In genomic region chr3:53888229-53888628, GRCh38 we compare ENCODE assay signal across 19 cellular contexts. TPM values are rescaled to one million over a fixed set of nuclear protein-coding genes. Genes with fewer than 3 reads are reported as not detected.
A peak's percentile ranks its signal among the peaks of the same experiment; 100 is the strongest.
DNase-seq lines count a peak whose midpoint lies in the region; TF ChIP-seq lines count a peak whose summit lies in the region.
"Had no signal": no experiment of that assay in that cellular context is flagged by ENCODE, and none has a peak within 500 bp of the region (broad histone marks: within the 10 kb centered on the region; RNA-seq: fewer than 3 reads in every experiment).

No MANE protein-coding gene starts in this region.

- TF ChIP-seq CTCF in MM.1S (IDR thresholded peaks at IDR 0.05; ENCODE audit: low read length) (no peak), neural crest cell (conservative IDR thresholded peaks at IDR 0.05) (no peak), osteoblast (IDR thresholded peaks at IDR 0.05; ENCODE audit: extremely low read depth, low read depth, low read length) (no peak)

- no peak overlapping the region for H3K27ac Mint-ChIP-seq in T-helper 2 cell treated with Interferon-gamma antibody and Interleukin-4, amounts not matched to agents 5 μg/mL and 100 μg/mL, for 36 hours
- no peak overlapping the region for H3K27ac Mint-ChIP-seq in activated T-helper 1 cell treated with anti-CD3 and anti-CD28 coated beads, Interleukin-12 subunit alpha, Interleukin-12 subunit beta, Interleukin-2, Interleukin-4 antibody, amounts not matched to agents 30 ng/mL and 10 ng/mL and 1 ng/mL, durations not matched to agents 14 hours and 24 hours and 36 hours
- H3K27ac Mint-ChIP-seq in neural crest cell (ENCODE audit: unreplicated experiment): no peak overlapping the region

- no peak for DNase-seq in T-helper 2 cell treated with Interferon-gamma antibody and Interleukin-4, amounts not matched to agents 5 μg/mL and 100 μg/mL, for 36 hours (ENCODE audit: low spot score)
- DNase-seq in T-helper 2 cell (no peak), MM.1S (no peak), neural crest cell (ENCODE audit: low read depth, low spot score) (no peak), osteoblast (ENCODE audit: insufficient read length, low spot score, missing footprints) (no peak), iPS-NIHi7 (ENCODE audit: extremely low spot score) (no peak), GDM1 (lab: John Stamatoyannopoulos, UW) (no peak)
- DNase-seq in activated T-helper 1 cell treated with anti-CD3 and anti-CD28 coated beads, Interleukin-12 subunit alpha, Interleukin-12 subunit beta, Interleukin-2, Interleukin-4 antibody, amounts not matched to agents 30 ng/mL and 10 ng/mL and 1 ng/mL, durations not matched to agents 14 hours and 24 hours and 36 hours (ENCODE audit: low spot score): no peak
- DNase-seq: AML-193, DMS79, KG1, NCI-H1048, NCI-H1436 treated with DMSO at 0.1 percent for 48 hours, NCI-H2029, NCI-H2171, NCI-H526, SJCRH30 had no signal

- no peak overlapping the region for H2AFZ ChIP-seq in MM.1S (ENCODE audit: low read length)
- H2AFZ ChIP-seq in osteoblast (ENCODE audit: low read length): no peak overlapping the region

- H3K9me2 ChIP-seq in MM.1S (replicated peaks; ENCODE audit: insufficient read depth, low read length): no peaks in the 10 kb centered on the region

- no peak overlapping the region for H3K9ac ChIP-seq in MM.1S (ENCODE audit: low read length)

- H3K27me3 ChIP-seq in MM.1S (replicated peaks; ENCODE audit: insufficient read depth, low read length) (no peaks in the 10 kb centered on the region), osteoblast (ENCODE audit: insufficient read depth, low read length) (no peaks in the 10 kb centered on the region)
- H3K27me3 ChIP-seq: SJCRH30 had no signal

- peaks cover 10% of the 10 kb centered on the region for H3K9me3 Mint-ChIP-seq in T-helper 2 cell treated with Interferon-gamma antibody and Interleukin-4, amounts not matched to agents 5 μg/mL and 100 μg/mL, for 36 hours
- H3K9me3 Mint-ChIP-seq in activated T-helper 1 cell treated with anti-CD3 and anti-CD28 coated beads, Interleukin-12 subunit alpha, Interleukin-12 subunit beta, Interleukin-2, Interleukin-4 antibody, amounts not matched to agents 30 ng/mL and 10 ng/mL and 1 ng/mL, durations not matched to agents 14 hours and 24 hours and 36 hours: no peaks in the 10 kb centered on the region
- peaks cover 4% of the 10 kb centered on the region for H3K9me3 Mint-ChIP-seq in neural crest cell

- peak overlapping the region; percentile 6 for H3K4me3 Mint-ChIP-seq in T-helper 2 cell treated with Interferon-gamma antibody and Interleukin-4, amounts not matched to agents 5 μg/mL and 100 μg/mL, for 36 hours
- H3K4me3 Mint-ChIP-seq in activated T-helper 1 cell treated with anti-CD3 and anti-CD28 coated beads, Interleukin-12 subunit alpha, Interleukin-12 subunit beta, Interleukin-2, Interleukin-4 antibody, amounts not matched to agents 30 ng/mL and 10 ng/mL and 1 ng/mL, durations not matched to agents 14 hours and 24 hours and 36 hours: peak overlapping the region; percentile 22
- H3K4me3 Mint-ChIP-seq in neural crest cell: peak overlapping the region; percentile 75

- H3K9me3 ChIP-seq in MM.1S (replicated peaks; ENCODE audit: insufficient read depth, low read length): no peaks in the 10 kb centered on the region
- H3K9me3 ChIP-seq in osteoblast (ENCODE audit: low read depth, low read length): no peaks in the 10 kb centered on the region
- H3K9me3 ChIP-seq: SJCRH30 had no signal

- intact Hi-C loops in activated T-helper 1 cell treated with anti-CD3 and anti-CD28 coated beads, Interleukin-12 subunit alpha, Interleukin-12 subunit beta, Interleukin-2, Interleukin-4 antibody, amounts not matched to agents 30 ng/mL and 10 ng/mL and 1 ng/mL, durations not matched to agents 14 hours and 24 hours and 36 hours (cut with micrococcal nuclease): no loop called here

- peaks cover 44% of the 10 kb centered on the region for H3K4me1 Mint-ChIP-seq in T-helper 2 cell treated with Interferon-gamma antibody and Interleukin-4, amounts not matched to agents 5 μg/mL and 100 μg/mL, for 36 hours (ENCODE audit: low read depth)
- H3K4me1 Mint-ChIP-seq in activated T-helper 1 cell treated with anti-CD3 and anti-CD28 coated beads, Interleukin-12 subunit alpha, Interleukin-12 subunit beta, Interleukin-2, Interleukin-4 antibody, amounts not matched to agents 30 ng/mL and 10 ng/mL and 1 ng/mL, durations not matched to agents 14 hours and 24 hours and 36 hours (ENCODE audit: low read depth): peaks cover 58% of the 10 kb centered on the region
- peaks cover 38% of the 10 kb centered on the region for H3K4me1 Mint-ChIP-seq in neural crest cell

- H4K20me1 ChIP-seq in MM.1S (ENCODE audit: insufficient read depth, low read length) (no peaks in the 10 kb centered on the region), osteoblast (ENCODE audit: insufficient read depth, low read length) (peaks cover 3% of the 10 kb centered on the region)

- H3K79me2 ChIP-seq in MM.1S (ENCODE audit: low read length) (peaks cover 52% of the 10 kb centered on the region), osteoblast (ENCODE audit: insufficient read depth, low read length) (peaks cover 43% of the 10 kb centered on the region)

- H3K27ac ChIP-seq in MM.1S (ENCODE audit: low read length): peak overlapping the region; percentile 73; the same call in 1 of the 2 replicates
- H3K27ac ChIP-seq in osteoblast (ENCODE audit: low read depth, low read length): no peak overlapping the region
- H3K27ac ChIP-seq: 22Rv1, C4-2B, SJCRH30 had no signal

- H3K4me3 ChIP-seq in MM.1S (ENCODE audit: low read length) (no peak overlapping the region), osteoblast (ENCODE audit: insufficient read depth, low read length) (no peak overlapping the region)
- H3K4me3 ChIP-seq: SJCRH30 had no signal

- H3K4me1 ChIP-seq in MM.1S (ENCODE audit: low read length) (peaks cover 35% of the 10 kb centered on the region), osteoblast (ENCODE audit: insufficient read depth, low read length) (peaks cover 16% of the 10 kb centered on the region)

- H3K27me3 Mint-ChIP-seq in T-helper 2 cell treated with Interferon-gamma antibody and Interleukin-4, amounts not matched to agents 5 μg/mL and 100 μg/mL, for 36 hours (ENCODE audit: low read depth): peaks cover under 1% of the 10 kb centered on the region
- H3K27me3 Mint-ChIP-seq in activated T-helper 1 cell treated with anti-CD3 and anti-CD28 coated beads, Interleukin-12 subunit alpha, Interleukin-12 subunit beta, Interleukin-2, Interleukin-4 antibody, amounts not matched to agents 30 ng/mL and 10 ng/mL and 1 ng/mL, durations not matched to agents 14 hours and 24 hours and 36 hours (ENCODE audit: insufficient read depth): peaks cover 4% of the 10 kb centered on the region
- H3K27me3 Mint-ChIP-seq in neural crest cell (ENCODE audit: low read depth): peaks cover 10% of the 10 kb centered on the region

- peaks cover 25% of the 10 kb centered on the region for H3F3A ChIP-seq in MM.1S (ENCODE audit: insufficient read depth, low read length)

- peaks cover 5% of the 10 kb centered on the region for H3K36me3 ChIP-seq in MM.1S (replicated peaks; ENCODE audit: insufficient read depth, low read length)
- peaks cover 29% of the 10 kb centered on the region for H3K36me3 ChIP-seq in osteoblast (ENCODE audit: insufficient read depth, low read length)

- H3K4me2 ChIP-seq in MM.1S (ENCODE audit: low read depth, low read length) (peak overlapping the region; percentile 33; the same call in 1 of the 2 replicates), osteoblast (ENCODE audit: insufficient read depth, low read length) (no peak overlapping the region)

- peaks cover 34% of the 10 kb centered on the region for H3K36me3 Mint-ChIP-seq in T-helper 2 cell treated with Interferon-gamma antibody and Interleukin-4, amounts not matched to agents 5 μg/mL and 100 μg/mL, for 36 hours (ENCODE audit: low read depth)
- H3K36me3 Mint-ChIP-seq in activated T-helper 1 cell treated with anti-CD3 and anti-CD28 coated beads, Interleukin-12 subunit alpha, Interleukin-12 subunit beta, Interleukin-2, Interleukin-4 antibody, amounts not matched to agents 30 ng/mL and 10 ng/mL and 1 ng/mL, durations not matched to agents 14 hours and 24 hours and 36 hours (ENCODE audit: low read depth): peaks cover 40% of the 10 kb centered on the region
- H3K36me3 Mint-ChIP-seq in neural crest cell (ENCODE audit: low read depth): peaks cover 2% of the 10 kb centered on the region

RNA-seq across cellular contexts. Expression of gene SELENOK, which starts 3.4 kb away (rescaled TPM):
- 56.4 and 57.2 TPM in 2 replicates for total RNA-seq in activated T-helper 1 cell treated with anti-CD3 and anti-CD28 coated beads, Interleukin-12 subunit alpha, Interleukin-12 subunit beta, Interleukin-2, Interleukin-4 antibody, amounts not matched to agents 30 ng/mL and 10 ng/mL and 1 ng/mL, durations not matched to agents 14 hours and 24 hours and 36 hours
- total RNA-seq in neural crest cell (39.2 and 42.5 TPM in 2 replicates), osteoblast (11.8 and 13.4 TPM in 2 replicates)

RNA-seq across cellular contexts. Expression of gene ACTR8, which starts 6.3 kb away (rescaled TPM):
- total RNA-seq in activated T-helper 1 cell treated with anti-CD3 and anti-CD28 coated beads, Interleukin-12 subunit alpha, Interleukin-12 subunit beta, Interleukin-2, Interleukin-4 antibody, amounts not matched to agents 30 ng/mL and 10 ng/mL and 1 ng/mL, durations not matched to agents 14 hours and 24 hours and 36 hours: 41.9 and 46.9 TPM in 2 replicates
- 49.9 and 52.6 TPM in 2 replicates for total RNA-seq in neural crest cell
- 35.1 and 48.9 TPM in 2 replicates for total RNA-seq in osteoblast

RNA-seq across cellular contexts. Expression of gene IL17RB, which starts 41.9 kb away (rescaled TPM):
- total RNA-seq in activated T-helper 1 cell treated with anti-CD3 and anti-CD28 coated beads, Interleukin-12 subunit alpha, Interleukin-12 subunit beta, Interleukin-2, Interleukin-4 antibody, amounts not matched to agents 30 ng/mL and 10 ng/mL and 1 ng/mL, durations not matched to agents 14 hours and 24 hours and 36 hours: 0.91 and 1.2 TPM in 2 replicates
- total RNA-seq in neural crest cell (2.4 and 3.1 TPM in 2 replicates), osteoblast (under 0.01 and 0.29 TPM in 2 replicates)
- total RNA-seq: SJCRH30 had no signal

RNA-seq across cellular contexts. Expression of gene CHDH, which starts 42.0 kb away (rescaled TPM):
- 0.42 and 0.91 TPM in 2 replicates for total RNA-seq in activated T-helper 1 cell treated with anti-CD3 and anti-CD28 coated beads, Interleukin-12 subunit alpha, Interleukin-12 subunit beta, Interleukin-2, Interleukin-4 antibody, amounts not matched to agents 30 ng/mL and 10 ng/mL and 1 ng/mL, durations not matched to agents 14 hours and 24 hours and 36 hours
- total RNA-seq in neural crest cell: 3.0 and 4.3 TPM in 2 replicates
- total RNA-seq in osteoblast: 0.72 and 0.88 TPM in 2 replicates

Comparison
In these comparisons a context has a peak if more than half of its experiments do, and no peak if none do; other contexts are left out.
1. H3K4me3 Mint-ChIP-seq: peak in every context shown above with its lines; median percentile 75 in neural crest cell; 22 in activated T-helper 1 cell treated with anti-CD3 and anti-CD28 coated beads, Interleukin-12 subunit alpha, Interleukin-12 subunit beta, Interleukin-2, Interleukin-4 antibody, amounts not matched to agents 30 ng/mL and 10 ng/mL and 1 ng/mL, durations not matched to agents 14 hours and 24 hours and 36 hours; 6 in T-helper 2 cell treated with Interferon-gamma antibody and Interleukin-4, amounts not matched to agents 5 μg/mL and 100 μg/mL, for 36 hours.